In the genomic region with DNA sequence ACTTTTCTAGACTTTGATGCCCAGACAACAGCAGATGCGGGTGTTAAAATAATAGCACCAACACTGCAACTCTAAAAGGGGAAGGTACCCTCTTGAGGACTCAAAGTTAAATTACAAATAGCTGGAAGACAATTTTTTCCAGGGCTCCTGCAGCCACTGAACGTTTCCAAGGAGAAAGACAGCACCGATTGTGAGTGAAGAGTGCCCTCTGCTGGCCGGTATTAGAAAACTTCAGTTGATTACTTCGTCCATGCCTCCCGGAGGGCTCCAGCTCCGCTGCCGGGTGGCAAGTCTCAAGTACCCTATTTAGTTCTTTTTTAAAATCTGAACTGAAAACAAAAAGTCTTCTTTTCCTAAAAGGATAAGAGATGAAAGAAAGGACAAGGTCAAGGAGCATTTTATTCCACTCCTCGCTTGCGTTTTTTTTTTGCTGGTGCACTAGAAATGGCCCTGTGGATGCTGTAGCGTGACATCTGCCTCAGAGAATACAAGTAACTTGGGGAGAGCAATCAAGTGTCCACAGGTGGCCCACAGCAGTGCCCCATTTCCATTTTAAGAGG, we compare ENCODE assay signal across 8 cellular contexts.
DNase-seq lines count a peak whose midpoint lies in the region; ATAC-seq and TF ChIP-seq lines count a peak whose summit lies in the region.

No MANE protein-coding gene starts in this region.

- H3K4me1 ChIP-seq in CD8-positive, alpha-beta T cell (ENCODE audit: insufficient read depth, low read length) = peaks cover 11% of the 10 kb centered on the region

- H3K36me3 Mint-ChIP-seq in CD8-positive, alpha-beta T cell = no peaks in the 10 kb centered on the region
- H3K36me3 Mint-ChIP-seq in endothelial cell (ENCODE audit: low read depth, unreplicated experiment) = no peaks in the 10 kb centered on the region

- intact Hi-C loops in CD8-positive, alpha-beta T cell (cut with DNase I, micrococcal nuclease) = loop anchor here (1.0 to 10.0 kb wide), 9 partner anchors 72 to 649 kb away; partner anchors contain the start of gene CCDC66 (in 2 of the 2)

- peak; percentile 69 for ATAC-seq in CD8-positive, alpha-beta T cell

- no peaks in the 10 kb centered on the region for H3K9me3 Mint-ChIP-seq in CD8-positive, alpha-beta T cell
- no peaks in the 10 kb centered on the region for H3K9me3 Mint-ChIP-seq in endothelial cell (ENCODE audit: unreplicated experiment)

- peaks cover 8% of the 10 kb centered on the region for H3K27me3 Mint-ChIP-seq in CD8-positive, alpha-beta T cell (ENCODE audit: low read depth)
- no peaks in the 10 kb centered on the region for H3K27me3 Mint-ChIP-seq in endothelial cell (ENCODE audit: unreplicated experiment)

- H3K4me3 ChIP-seq in CD8-positive, alpha-beta T cell (ENCODE audit: low read depth, low read length) = no peak overlapping the region
- H3K4me3 ChIP-seq in HL-60 (replicated peaks; ENCODE audit: insufficient read depth, low read length) = no peak overlapping the region

- no peak overlapping the region for H3K27ac Mint-ChIP-seq in CD8-positive, alpha-beta T cell
- no peak overlapping the region for H3K27ac Mint-ChIP-seq in endothelial cell (ENCODE audit: unreplicated experiment)

- TF ChIP-seq CTCF in CD8-positive, alpha-beta T cell (IDR thresholded peaks at IDR 0.05) = peak; percentile 90
- TF ChIP-seq CTCF in HL-60 (IDR thresholded peaks at IDR 0.05; ENCODE audit: insufficient read depth, low read length) (no peak), endothelial cell (IDR thresholded peaks at IDR 0.05; ENCODE audit: unreplicated experiment) (peak; percentile 92)

- peaks cover 11% of the 10 kb centered on the region for H3K4me1 Mint-ChIP-seq in CD8-positive, alpha-beta T cell (ENCODE audit: low read depth)
- H3K4me1 Mint-ChIP-seq in endothelial cell (ENCODE audit: unreplicated experiment) = peaks cover 9% of the 10 kb centered on the region

- CTCF ChIA-PET in CD8-positive, alpha-beta T cell (lab: Charles Lee) = interaction anchor here (0.6 to 9.7 kb wide), 81 partner anchors 7 to 653 kb away, joined by 3 to 263 read pairs (median 5); partner anchors contain the start of genes ARHGEF3, CCDC66 and TASOR

- H3K9me3 ChIP-seq in CD8-positive, alpha-beta T cell (ENCODE audit: low read length) = no peaks in the 10 kb centered on the region

- no peak overlapping the region for H3K4me3 Mint-ChIP-seq in CD8-positive, alpha-beta T cell
- H3K4me3 Mint-ChIP-seq in endothelial cell (ENCODE audit: unreplicated experiment) = no peak overlapping the region

- POLR2A ChIA-PET in CD8-positive, alpha-beta T cell (lab: Charles Lee) = interaction anchor here (0.9 to 2.1 kb wide), 5 partner anchors 187 to 306 kb away, joined by 3 to 10 read pairs (median 4); partner anchors contain the start of genes ARHGEF3 and TASOR

- no peak overlapping the region for H3K27ac ChIP-seq in CD8-positive, alpha-beta T cell (ENCODE audit: low read depth, low read length)
- no peak overlapping the region for H3K27ac ChIP-seq in HL-60 (replicated peaks)

- DNase-seq in CD8-positive, alpha-beta T cell = peak; percentile 21 to 84 (median 66)
- DNase-seq in HL-60 (ENCODE audit: low read depth in 1 of 2, low spot score in 1 of 2) (peak; percentile 34 to 48), NOMO-1 treated with DMSO at 0.1 percent for 48 hours (lab: John Stamatoyannopoulos, UW; ENCODE audit: unreplicated experiment) (peak; percentile 47), endothelial cell (ENCODE audit: low spot score) (peak; percentile 77), middle frontal gyrus (ENCODE audit: extremely low spot score, low spot score) (peak; percentile 93), HuH-7 (ENCODE audit: low spot score) (no peak)
- DNase-seq in activated CD8-positive, alpha-beta memory T cell treated with anti-CD3 and anti-CD28 coated beads for 48 hours (ENCODE audit: low read depth in 2 of 3, low spot score in 2 of 3) = peak; percentile 22 to 45 (median 42)
- peak; percentile 54 for DNase-seq in stimulated activated CD8-positive, alpha-beta memory T cell treated with anti-CD3 and anti-CD28 coated beads, Interleukin-4, amount 100 ng/mL, for 24 hours (ENCODE audit: low read depth)

- no peaks in the 10 kb centered on the region for H3K27me3 ChIP-seq in CD8-positive, alpha-beta T cell (ENCODE audit: insufficient read depth, low read length)
- no peaks in the 10 kb centered on the region for H3K27me3 ChIP-seq in HL-60 (ENCODE audit: insufficient read depth, poor library complexity, severe bottlenecking)

- H3K36me3 ChIP-seq in CD8-positive, alpha-beta T cell (ENCODE audit: insufficient read depth, low read length) = no peaks in the 10 kb centered on the region
